7 cellular contexts compared by ENCODE assay signal in the genomic region with DNA sequence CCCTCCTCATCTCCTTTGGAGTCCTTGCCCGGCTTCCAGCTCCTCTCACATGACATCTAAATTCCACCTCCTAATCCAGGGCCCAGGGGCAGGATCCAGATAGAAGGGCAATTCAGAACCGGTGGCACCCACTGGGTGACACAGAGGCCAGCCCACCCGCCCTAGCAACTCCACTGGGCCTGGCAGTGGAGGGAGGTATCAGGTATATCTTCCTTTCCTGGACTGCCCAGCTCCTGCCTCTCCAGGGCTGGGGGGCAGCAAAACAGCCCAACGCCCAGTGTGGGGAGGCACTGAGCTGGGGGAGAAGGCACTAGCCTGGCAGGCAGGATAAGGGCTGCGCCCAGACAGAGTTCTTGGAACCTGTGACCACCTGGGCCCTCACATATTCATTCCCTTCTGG. TPM values are rescaled to one million over a fixed set of nuclear protein-coding genes. Genes with fewer than 3 reads are reported as not detected.
A peak's percentile ranks its signal among the peaks of the same experiment; 100 is the strongest.
DNase-seq lines count a peak whose midpoint lies in the region; ATAC-seq and TF ChIP-seq lines count a peak whose summit lies in the region.

No MANE protein-coding gene starts in this region.

- H3K9me1 ChIP-seq in IMR-90 (ENCODE audit: insufficient read depth, low read length): peaks cover 47% of the 10 kb centered on the region

- H3K18ac ChIP-seq in IMR-90 (ENCODE audit: low read depth, low read length): peak overlapping the region; percentile 82

- peak overlapping the region; percentile 97 for H3K14ac ChIP-seq in IMR-90 (replicated peaks; ENCODE audit: low read depth, low read length)

- H3K4me2 ChIP-seq in IMR-90 (ENCODE audit: low read depth, low read length): peak overlapping the region; percentile 27

- peak overlapping the region; percentile 89 for H4K5ac ChIP-seq in IMR-90 (ENCODE audit: low read depth, low read length)

- H2BK120ac ChIP-seq in IMR-90 (ENCODE audit: low read depth, low read length): peak overlapping the region; percentile 99

- peak overlapping the region; percentile 98; the same call in 2 of the 3 replicates for H2BK15ac ChIP-seq in IMR-90 (ENCODE audit: low read depth, low read length)

- peaks cover 17 to 51% of the 10 kb centered on the region in 2 experiments for H3K79me1 ChIP-seq in IMR-90 (ENCODE audit: low read depth in 1 of 2, low read length in 2 of 2)

- dilution Hi-C loops in IMR-90 (cut with HindIII; ENCODE audit: low sequenced_read_pairs, unreplicated experiment): no loop called here

- H3K4me3 ChIP-seq in IMR-90 (ENCODE audit: insufficient read depth, low read depth, low read length) (no peak overlapping the region), adipocyte (ENCODE audit: low read length) (peak overlapping the region; percentile 30), iPS-15b (ENCODE audit: low read depth, low read length) (no peak overlapping the region)

- no peaks in the 10 kb centered on the region for H3K27me3 ChIP-seq in IMR-90 (ENCODE audit: control insufficient read depth, insufficient read depth, low read length)
- H3K27me3 ChIP-seq in adipocyte (replicated peaks; ENCODE audit: control insufficient read depth, insufficient read depth, low read length): no peaks in the 10 kb centered on the region
- H3K27me3 ChIP-seq in iPS-15b (ENCODE audit: control insufficient read depth, insufficient read depth, low read length): no peaks in the 10 kb centered on the region

- peak overlapping the region; percentile 96 for H4K91ac ChIP-seq in IMR-90 (ENCODE audit: insufficient read depth, low read depth, low read length)

- no peak for DNase-seq in IMR-90
- DNase-seq in adipocyte (ENCODE audit: low read depth): no peak
- no peak for DNase-seq in stimulated activated naive CD8-positive, alpha-beta T cell treated with anti-CD3 and anti-CD28 coated beads, Interleukin-15, amount 100 ng/mL, for 72 hours
- DNase-seq in NCI-H1417 (lab: John Stamatoyannopoulos, UW): no peak
- DNase-seq in GDM1 (lab: John Stamatoyannopoulos, UW): no peak
- DNase-seq in HuH-7.5 (ENCODE audit: low spot score): no peak

- in situ Hi-C loops in IMR-90 (cut with MboI; ENCODE audit: low sequenced_read_pairs): no loop called here

- no peak for TF ChIP-seq RAD21 in IMR-90 (IDR thresholded peaks at IDR 0.05; ENCODE audit: low read length)

- H3K27ac ChIP-seq in IMR-90 (ENCODE audit: insufficient read depth, low read length): peak overlapping the region; percentile 96

- H2BK5ac ChIP-seq in IMR-90 (ENCODE audit: low read depth, low read length, poor library complexity, severe bottlenecking): peak overlapping the region; percentile 100

- peak overlapping the region; percentile 78 for H2AFZ ChIP-seq in IMR-90 (replicated peaks; ENCODE audit: low read length, poor library complexity)

- no CpG with 5 or more reads among the region's 5 CpGs for WGBS in IMR-90 (ENCODE audit: extremely low coverage in 2 of 2, insufficient read length in 1 of 2), 2 experiments

- H3K27me3 Mint-ChIP-seq in stimulated activated naive CD8-positive, alpha-beta T cell treated with anti-CD3 and anti-CD28 coated beads, Interleukin-15, amount 100 ng/mL, for 72 hours: no peaks in the 10 kb centered on the region

- peak overlapping the region; percentile 67 for H3K56ac ChIP-seq in IMR-90 (ENCODE audit: extremely low read depth, insufficient read depth, low read length)

- intact Hi-C loops in IMR-90 (cut with micrococcal nuclease): no loop called here

- H4K20me1 ChIP-seq in IMR-90 (ENCODE audit: insufficient read depth, low read length): no peaks in the 10 kb centered on the region

- peak overlapping the region; percentile 11 to 79 for H3K4me3 Mint-ChIP-seq in stimulated activated naive CD8-positive, alpha-beta T cell treated with anti-CD3 and anti-CD28 coated beads, Interleukin-15, amount 100 ng/mL, for 72 hours

- peak overlapping the region; percentile 88 to 96 for H3K27ac Mint-ChIP-seq in stimulated activated naive CD8-positive, alpha-beta T cell treated with anti-CD3 and anti-CD28 coated beads, Interleukin-15, amount 100 ng/mL, for 72 hours

- TF ChIP-seq POLR2A in IMR-90 (IDR thresholded peaks at IDR 0.05; ENCODE audit: low read depth, low read length): no peak

- H3K4me1 Mint-ChIP-seq in stimulated activated naive CD8-positive, alpha-beta T cell treated with anti-CD3 and anti-CD28 coated beads, Interleukin-15, amount 100 ng/mL, for 72 hours: peaks cover 52% of the 10 kb centered on the region

- BruUV-seq in IMR-90 (replicated peaks; lab: Mats Ljungman, UMichigan): no TSS peak

- H2AK9ac ChIP-seq in IMR-90 (replicated peaks; ENCODE audit: low read depth, low read length, poor library complexity): peak overlapping the region; percentile 98

- no peaks in the 10 kb centered on the region for H3K9me3 ChIP-seq in IMR-90 (ENCODE audit: control insufficient read depth, insufficient read depth, low read length)
- H3K9me3 ChIP-seq in adipocyte (ENCODE audit: control insufficient read depth, low read length): no peaks in the 10 kb centered on the region
- H3K9me3 ChIP-seq in iPS-15b (ENCODE audit: control insufficient read depth, insufficient read depth, low read length): no peaks in the 10 kb centered on the region

- H3K36me3 ChIP-seq in IMR-90 (ENCODE audit: control insufficient read depth, insufficient read depth, low read length): peaks cover 2% of the 10 kb centered on the region; the same call in 1 of the 2 replicates
- no peaks in the 10 kb centered on the region for H3K36me3 ChIP-seq in adipocyte (ENCODE audit: control insufficient read depth, insufficient read depth, low read length, severe bottlenecking)
- no peaks in the 10 kb centered on the region for H3K36me3 ChIP-seq in iPS-15b (ENCODE audit: control insufficient read depth, insufficient read depth, low read length)

- POLR2A ChIA-PET in IMR-90 (lab: Charles Lee; ENCODE audit: unreplicated experiment): no interaction called here

- H3K9ac ChIP-seq in IMR-90 (ENCODE audit: low read depth, low read length) (peak overlapping the region; percentile 55), adipocyte (ENCODE audit: low read length) (peak overlapping the region; percentile 89), iPS-15b (ENCODE audit: low read depth, low read length) (peak overlapping the region; percentile 24)

- peak overlapping the region; percentile 98 for H3K23ac ChIP-seq in IMR-90 (ENCODE audit: low read depth, low read length)

- CTCF ChIA-PET in IMR-90 (lab: Yijun Ruan, JAX): interaction anchor here (0.8 kb wide), 1 partner anchor 45 kb away, joined by 3 read pairs; no protein-coding TSS in a partner anchor

- peaks cover 0 to 5% of the 10 kb centered on the region in 2 donors for H3K9me3 Mint-ChIP-seq in stimulated activated naive CD8-positive, alpha-beta T cell treated with anti-CD3 and anti-CD28 coated beads, Interleukin-15, amount 100 ng/mL, for 72 hours

- no peak for ATAC-seq in IMR-90 (ENCODE audit: low read depth)
- ATAC-seq in stimulated activated naive CD8-positive, alpha-beta T cell treated with anti-CD3 and anti-CD28 coated beads, Interleukin-15, amount 100 ng/mL, for 72 hours: peak; percentile 9

- no peak for TF ChIP-seq CTCF in IMR-90 (conservative IDR thresholded peaks at IDR 0.05; ENCODE audit: low read depth, low read length)

- peak overlapping the region; percentile 88 for H2BK20ac ChIP-seq in IMR-90 (ENCODE audit: low read depth, low read length)

- peak overlapping the region; percentile 74 to 90 for H4K8ac ChIP-seq in IMR-90 (ENCODE audit: low read depth in 2 of 2, low read length in 2 of 2)

- H2AK5ac ChIP-seq in IMR-90 (ENCODE audit: low read depth, low read length): peak overlapping the region; percentile 99

- peak overlapping the region; percentile 98 for H3K4ac ChIP-seq in IMR-90 (ENCODE audit: low read depth, low read length)

- H3K4me1 ChIP-seq in IMR-90 (ENCODE audit: control insufficient read depth, insufficient read depth, low read length): peaks cover 58% of the 10 kb centered on the region
- H3K4me1 ChIP-seq in adipocyte (ENCODE audit: control insufficient read depth, insufficient read depth, low read length): peaks cover 55% of the 10 kb centered on the region
- peaks cover 19% of the 10 kb centered on the region for H3K4me1 ChIP-seq in iPS-15b (ENCODE audit: control insufficient read depth, insufficient read depth, low read length)

TF ChIP-seq in IMR-90, 13 proteins besides CTCF, POLR2A, EP300 and RAD21 (continues in another document):
- TF ChIP-seq RCOR1 (IDR thresholded peaks at IDR 0.05; ENCODE audit: insufficient replicate concordance, low read length) (no peak), CHD1 (IDR thresholded peaks at IDR 0.05; ENCODE audit: low read depth, low read length) (no peak), MAZ (IDR thresholded peaks at IDR 0.05; ENCODE audit: borderline replicate concordance, low read depth, low read length) (no peak), USF2 (IDR thresholded peaks at IDR 0.05; ENCODE audit: low read depth, low read length) (no peak), NFE2L2 (IDR thresholded peaks at IDR 0.05; ENCODE audit: low read depth, low read length) (no peak), CEBPB (IDR thresholded peaks at IDR 0.05; ENCODE audit: low read depth, low read length) (no peak), MAFK (IDR thresholded peaks at IDR 0.05; ENCODE audit: low read depth, low read length) (no peak), ELK1 (IDR thresholded peaks at IDR 0.05; ENCODE audit: borderline replicate concordance, low read depth, low read length) (no peak), SMC3 (IDR thresholded peaks at IDR 0.05; ENCODE audit: low read depth, low read length) (no peak), FOS (IDR thresholded peaks at IDR 0.05; ENCODE audit: low read depth, low read length) (no peak), BHLHE40 (IDR thresholded peaks at IDR 0.05; ENCODE audit: low read depth, low read length) (no peak)

RNA-seq across cellular contexts. Expression of gene TRIM8, which starts 10.4 kb away (rescaled TPM):
- total RNA-seq in IMR-90 (2012; rRNA removed): 25.5 and 30.0 TPM in 2 replicates
- 124 and 126 TPM in 2 replicates for polyA plus RNA-seq in IMR-90 (2012; rRNA removed)
- polyA plus RNA-seq in IMR-90 (2012; cell fraction: cytosol; rRNA removed): 102 and 174 TPM in 2 replicates
- 82.9 and 135 TPM in 2 replicates for polyA plus RNA-seq in IMR-90 (2012; cell fraction: nucleus; rRNA removed; ENCODE audit: low replicate concordance)

Comparison
In these comparisons a context has a peak if more than half of its experiments do, and no peak if none do; other contexts are left out.
1. H3K9ac ChIP-seq: peak in every context shown above with its lines; median percentile 89 in adipocyte; 55 in IMR-90; 24 in iPS-15b.